ENCODE assay signal across 26 cellular contexts in the genomic region with DNA sequence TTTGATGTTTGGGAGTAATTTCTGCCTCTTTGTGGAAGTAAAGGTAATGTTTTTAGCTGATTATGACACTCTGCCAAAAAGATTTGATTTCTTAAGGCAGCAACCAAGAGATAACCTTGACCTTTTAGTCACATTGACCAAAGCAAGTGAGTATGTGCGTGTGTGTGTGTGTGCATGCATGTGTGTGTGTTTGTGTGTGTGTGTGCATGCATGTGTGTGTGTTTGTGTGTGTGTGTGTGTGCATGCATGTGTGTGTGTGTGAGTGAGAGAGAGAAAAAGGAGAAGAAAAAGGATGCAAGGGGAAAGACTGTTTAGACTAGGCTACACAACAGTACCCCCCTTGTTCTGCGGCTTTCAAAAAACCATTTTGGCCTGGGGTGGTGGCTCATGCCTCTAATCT.
"Had no signal": no experiment of that assay in that cellular context is flagged by ENCODE, and none has a peak within 500 bp of the region (broad histone marks: within the 10 kb centered on the region; RNA-seq: fewer than 3 reads in every experiment).

No MANE protein-coding gene starts in this region.

- H3K4me1 ChIP-seq: colonic mucosa, esophagus squamous epithelium, gastrocnemius medialis, heart right ventricle, left lung, lower lobe of right lung had no signal

- H3K27me3 ChIP-seq: colonic mucosa, esophagus squamous epithelium, gastrocnemius medialis, left lung had no signal

- H3K27ac ChIP-seq: epithelial cell of prostate, esophagus squamous epithelium, gastrocnemius medialis, heart right ventricle, left lung, lower lobe of right lung had no signal

- H3K36me3 ChIP-seq: colonic mucosa, esophagus squamous epithelium, gastrocnemius medialis, heart right ventricle, left lung, lower lobe of right lung had no signal

- H3K4me3 ChIP-seq: colonic mucosa, esophagus squamous epithelium, gastrocnemius medialis, heart right ventricle, left lung, lower lobe of right lung had no signal

- H3K27me3 Mint-ChIP-seq: dendritic cell treated with granulocyte-macrophage colony-stimulating factor and Interleukin-4, amounts not matched to agents 40 ng/mL and 50 ng/mL, for 4 days had no signal

- H3K4me1 Mint-ChIP-seq: endodermal cell had no signal

- FAIRE-seq: endometrium, islet of Langerhans, keratinocyte had no signal

- ATAC-seq: effector memory CD8-positive, alpha-beta T cell; esophagus mucosa; gastrocnemius medialis; heart right ventricle; left cardiac atrium; left lung; left ventricle myocardium superior; lower lobe of right lung had no signal

- H3K4me3 Mint-ChIP-seq: dendritic cell treated with granulocyte-macrophage colony-stimulating factor and Interleukin-4, amounts not matched to agents 40 ng/mL and 50 ng/mL, for 4 days; effector memory CD8-positive, alpha-beta T cell; endodermal cell had no signal

- H3K9me3 ChIP-seq: colonic mucosa, esophagus squamous epithelium, gastrocnemius medialis, heart right ventricle, left lung, lower lobe of right lung had no signal

- H3K27ac Mint-ChIP-seq: dendritic cell treated with granulocyte-macrophage colony-stimulating factor and Interleukin-4, amounts not matched to agents 40 ng/mL and 50 ng/mL, for 4 days; effector memory CD8-positive, alpha-beta T cell; endodermal cell had no signal

- H3K9me3 Mint-ChIP-seq: dendritic cell treated with granulocyte-macrophage colony-stimulating factor and Interleukin-4, amounts not matched to agents 40 ng/mL and 50 ng/mL, for 4 days; effector memory CD8-positive, alpha-beta T cell; endodermal cell had no signal

- DNase-seq: colonic mucosa; cortex of kidney; effector CD8-positive, alpha-beta T cell; effector memory CD8-positive, alpha-beta T cell; endodermal cell; erythroblast; esophagus squamous epithelium; foreskin fibroblast; foreskin melanocyte; gastrocnemius medialis; glutamatergic neuron; head of caudate nucleus; heart right ventricle; hippocampal formation; left cardiac atrium; left lung; left ventricle myocardium superior; lower lobe of right lung; mesenchymal stem cell; midbrain had no signal
